Comparison of ENCODE assay signal across 16 cellular contexts in the genomic region with DNA sequence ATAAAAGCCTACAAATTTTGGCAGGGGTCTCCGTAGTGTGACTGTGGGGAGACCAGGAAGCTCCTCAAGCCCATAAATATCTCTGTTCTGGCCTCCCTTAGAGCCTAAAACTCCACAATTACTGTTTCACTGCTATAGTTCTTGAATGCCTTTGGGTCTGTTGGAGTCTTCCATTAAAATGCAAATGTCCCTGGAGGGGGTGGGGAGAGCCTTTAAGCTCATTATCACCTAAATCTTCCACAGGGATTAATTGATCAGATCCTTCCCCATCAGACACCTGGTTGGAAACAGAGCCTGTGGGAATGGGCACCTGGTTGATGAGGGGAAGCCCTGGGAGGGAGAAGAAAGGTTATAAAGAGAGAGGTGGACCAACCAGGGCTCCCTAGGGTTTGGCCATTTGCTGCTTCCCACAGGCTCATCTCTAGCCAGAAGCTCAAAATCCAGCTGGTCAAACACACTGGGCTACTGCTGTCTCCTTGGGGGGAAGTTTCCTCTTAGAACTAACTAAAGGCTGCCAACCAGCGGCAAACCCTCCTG.
DNase-seq lines count a peak whose midpoint lies in the region; TF ChIP-seq lines count a peak whose summit lies in the region.
"Had no signal": no experiment of that assay in that cellular context is flagged by ENCODE, and none has a peak within 500 bp of the region (broad histone marks: within the 10 kb centered on the region; RNA-seq: fewer than 3 reads in every experiment).

No MANE protein-coding gene starts in this region.

- peaks cover 0 to 4% of the 10 kb centered on the region in 2 donors for H3K9me3 ChIP-seq in stomach smooth muscle (ENCODE audit: control insufficient read depth in 2 of 2, low read length in 2 of 2)
- H3K9me3 ChIP-seq: prostate gland had no signal

- H3K9me3 Mint-ChIP-seq in chondrocyte (ENCODE audit: low read depth) = peaks cover 33% of the 10 kb centered on the region
- H3K9me3 Mint-ChIP-seq in mesothelial cell of epicardium = peaks cover 32% of the 10 kb centered on the region
- H3K9me3 Mint-ChIP-seq in activated T-helper 2 cell treated with anti-CD3 and anti-CD28 coated beads, Interferon-gamma antibody, Interleukin-2, Interleukin-4, amounts not matched to agents 10 μg/mL and 5 μg/mL and 100 μg/mL, durations not matched to agents 14 hours and 24 hours and 36 hours = peaks cover 15% of the 10 kb centered on the region

- peak; percentile 94 for DNase-seq in NCI-H146 (lab: John Stamatoyannopoulos, UW)
- no peak for DNase-seq in chondrocyte (ENCODE audit: low spot score)
- no peak for DNase-seq in mesothelial cell of epicardium (ENCODE audit: low spot score in 2 of 2, unreplicated experiment in 2 of 2)
- DNase-seq in MV-4-11 (lab: John Stamatoyannopoulos, UW) = no peak
- no peak for DNase-seq in NCI-H1417 (lab: John Stamatoyannopoulos, UW)
- no peak for DNase-seq in activated T-helper 2 cell treated with anti-CD3 and anti-CD28 coated beads, Interferon-gamma antibody, Interleukin-2, Interleukin-4, amounts not matched to agents 10 μg/mL and 5 μg/mL and 100 μg/mL, durations not matched to agents 14 hours and 24 hours and 36 hours (ENCODE audit: low spot score)
- DNase-seq: activated CD4-positive, alpha-beta T cell treated with anti-CD3 and anti-CD28 coated beads for 36 hours; activated naive CD4-positive, alpha-beta T cell treated with anti-CD3 and anti-CD28 coated beads for 36 hours; EL; heart left ventricle; NCI-H1417 treated with DMSO at 0.1 percent for 48 hours; SIG-M5 had no signal

- peaks cover 23% of the 10 kb centered on the region for H3K4me1 Mint-ChIP-seq in chondrocyte (ENCODE audit: low read depth)
- H3K4me1 Mint-ChIP-seq in mesothelial cell of epicardium = peaks cover 24% of the 10 kb centered on the region
- no peaks in the 10 kb centered on the region for H3K4me1 Mint-ChIP-seq in activated T-helper 2 cell treated with anti-CD3 and anti-CD28 coated beads, Interferon-gamma antibody, Interleukin-2, Interleukin-4, amounts not matched to agents 10 μg/mL and 5 μg/mL and 100 μg/mL, durations not matched to agents 14 hours and 24 hours and 36 hours (ENCODE audit: low read depth)
- H3K4me1 Mint-ChIP-seq: activated CD4-positive, alpha-beta T cell treated with anti-CD3 and anti-CD28 coated beads for 36 hours had no signal

- H3K4me3 ChIP-seq in stomach smooth muscle (ENCODE audit: low read length in 2 of 2) = peak overlapping the region in 1 of 2 donors; percentile 59
- H3K4me3 ChIP-seq: heart left ventricle, prostate gland had no signal

- peak overlapping the region in 1 of 2 donors; percentile 13 for H3K9ac ChIP-seq in stomach smooth muscle (ENCODE audit: low read length in 2 of 2)

- H3K4me3 Mint-ChIP-seq in chondrocyte (ENCODE audit: unreplicated experiment) (no peak overlapping the region), mesothelial cell of epicardium (no peak overlapping the region)
- no peak overlapping the region for H3K4me3 Mint-ChIP-seq in activated T-helper 2 cell treated with anti-CD3 and anti-CD28 coated beads, Interferon-gamma antibody, Interleukin-2, Interleukin-4, amounts not matched to agents 10 μg/mL and 5 μg/mL and 100 μg/mL, durations not matched to agents 14 hours and 24 hours and 36 hours (ENCODE audit: low read depth)
- H3K4me3 Mint-ChIP-seq: activated CD4-positive, alpha-beta T cell treated with anti-CD3 and anti-CD28 coated beads for 36 hours; activated naive CD4-positive, alpha-beta T cell treated with anti-CD3 and anti-CD28 coated beads for 36 hours; dendritic cell treated with granulocyte-macrophage colony-stimulating factor and Interleukin-4, amounts not matched to agents 40 ng/mL and 50 ng/mL, for 4 days; stimulated activated naive CD8-positive, alpha-beta T cell treated with anti-CD3 and anti-CD28 coated beads, Interleukin-15, Interleukin-2, amounts not matched to agents 100 ng/mL and 50 ng/mL, for 24 hours had no signal

- TF ChIP-seq CTCF in chondrocyte (IDR thresholded peaks at IDR 0.05) (no peak), mesothelial cell of epicardium (IDR thresholded peaks at IDR 0.05; ENCODE audit: unreplicated experiment) (no peak)

- H3K27me3 ChIP-seq in stomach smooth muscle (ENCODE audit: control insufficient read depth in 1 of 2, insufficient read depth in 2 of 2, low read length in 2 of 2) = no peaks in the 10 kb centered on the region
- H3K27me3 ChIP-seq: heart left ventricle had no signal

- peak overlapping the region; percentile 85 for H3K27ac Mint-ChIP-seq in chondrocyte (ENCODE audit: unreplicated experiment)
- H3K27ac Mint-ChIP-seq in mesothelial cell of epicardium = peak overlapping the region; percentile 85
- no peak overlapping the region for H3K27ac Mint-ChIP-seq in activated T-helper 2 cell treated with anti-CD3 and anti-CD28 coated beads, Interferon-gamma antibody, Interleukin-2, Interleukin-4, amounts not matched to agents 10 μg/mL and 5 μg/mL and 100 μg/mL, durations not matched to agents 14 hours and 24 hours and 36 hours
- H3K27ac Mint-ChIP-seq: activated CD4-positive, alpha-beta T cell treated with anti-CD3 and anti-CD28 coated beads for 36 hours; activated naive CD4-positive, alpha-beta T cell treated with anti-CD3 and anti-CD28 coated beads for 36 hours; dendritic cell treated with granulocyte-macrophage colony-stimulating factor and Interleukin-4, amounts not matched to agents 40 ng/mL and 50 ng/mL, for 4 days; stimulated activated naive CD8-positive, alpha-beta T cell treated with anti-CD3 and anti-CD28 coated beads, Interleukin-15, Interleukin-2, amounts not matched to agents 100 ng/mL and 50 ng/mL, for 24 hours had no signal

- no peaks in the 10 kb centered on the region for H3K36me3 ChIP-seq in stomach smooth muscle (ENCODE audit: control insufficient read depth in 2 of 2, insufficient read depth in 2 of 2, low read length in 2 of 2)
- H3K36me3 ChIP-seq: heart left ventricle, prostate gland had no signal

- peaks cover 11% of the 10 kb centered on the region for H3K4me1 ChIP-seq in stomach smooth muscle (ENCODE audit: control insufficient read depth, insufficient read depth, low read length)
- H3K4me1 ChIP-seq: prostate gland had no signal

- H3K27me3 Mint-ChIP-seq in chondrocyte (ENCODE audit: low read depth) (peaks cover 2% of the 10 kb centered on the region), mesothelial cell of epicardium (ENCODE audit: low read depth) (peaks cover 4% of the 10 kb centered on the region)
- H3K27me3 Mint-ChIP-seq in activated T-helper 2 cell treated with anti-CD3 and anti-CD28 coated beads, Interferon-gamma antibody, Interleukin-2, Interleukin-4, amounts not matched to agents 10 μg/mL and 5 μg/mL and 100 μg/mL, durations not matched to agents 14 hours and 24 hours and 36 hours (ENCODE audit: low read depth) = no peaks in the 10 kb centered on the region
- H3K27me3 Mint-ChIP-seq: dendritic cell treated with granulocyte-macrophage colony-stimulating factor and Interleukin-4, amounts not matched to agents 40 ng/mL and 50 ng/mL, for 4 days; stimulated activated naive CD8-positive, alpha-beta T cell treated with anti-CD3 and anti-CD28 coated beads, Interleukin-15, Interleukin-2, amounts not matched to agents 100 ng/mL and 50 ng/mL, for 24 hours had no signal

- H3K36me3 Mint-ChIP-seq in chondrocyte (ENCODE audit: low read depth) (peaks cover 6% of the 10 kb centered on the region), mesothelial cell of epicardium (peaks cover 20% of the 10 kb centered on the region)
- no peaks in the 10 kb centered on the region for H3K36me3 Mint-ChIP-seq in activated T-helper 2 cell treated with anti-CD3 and anti-CD28 coated beads, Interferon-gamma antibody, Interleukin-2, Interleukin-4, amounts not matched to agents 10 μg/mL and 5 μg/mL and 100 μg/mL, durations not matched to agents 14 hours and 24 hours and 36 hours (ENCODE audit: low read depth)

- peak overlapping the region; percentile 53 for H3K27ac ChIP-seq in stomach smooth muscle (ENCODE audit: low read length)

- intact Hi-C loops in activated T-helper 2 cell treated with anti-CD3 and anti-CD28 coated beads, Interferon-gamma antibody, Interleukin-2, Interleukin-4, amounts not matched to agents 10 μg/mL and 5 μg/mL and 100 μg/mL, durations not matched to agents 14 hours and 24 hours and 36 hours (cut with micrococcal nuclease) = no loop called here
